In genomic region chr19:57363734-57364181, GRCh38 we compare ENCODE assay signal across 8 cellular contexts. TPM values are rescaled to one million over a fixed set of nuclear protein-coding genes. Genes with fewer than 3 reads are reported as not detected.
DNase-seq lines count a peak whose midpoint lies in the region; ATAC-seq, FAIRE-seq and TF ChIP-seq lines count a peak whose summit lies in the region.

No MANE protein-coding gene starts in this region.

- H3K27ac ChIP-seq in SK-N-MC (peak overlapping the region; percentile 79), esophagus (ENCODE audit: low read depth in 2 of 2, low read length in 1 of 2) (peak overlapping the region; percentile 90 to 95)

- POLR2A ChIA-PET in BJ (lab: Charles Lee) = no interaction called here

- intact Hi-C loops in natural killer cell (cut with micrococcal nuclease) = loop anchor here (1.0 kb wide), 6 partner anchors 12 to 792 kb away; partner anchors contain the start of genes ZNF17, ZNF304, ZNF460 and ZNF548

- TF ChIP-seq CTCF in BJ (IDR thresholded peaks at IDR 0.05; ENCODE audit: insufficient read depth, low read depth, low read length) = no peak
- no peak for TF ChIP-seq CTCF in natural killer cell (IDR thresholded peaks at IDR 0.05)

- H3K4me3 ChIP-seq in BJ (ENCODE audit: low read depth, low read length) (peak overlapping the region; percentile 87), SK-N-MC (peak overlapping the region; percentile 95), esophagus (ENCODE audit: low read depth in 1 of 2, low read length in 2 of 2) (peak overlapping the region; percentile 59 to 92)

- H3K4me1 ChIP-seq in esophagus (ENCODE audit: control insufficient read depth in 2 of 2, insufficient read depth in 2 of 2, low read length in 1 of 2) = peaks cover 0 to 5% of the 10 kb centered on the region in 2 donors

- H3K9me3 ChIP-seq in SK-N-MC (ENCODE audit: low read depth, low read length) = peaks cover 3% of the 10 kb centered on the region; the same call in 1 of the 2 replicates
- no peaks in the 10 kb centered on the region for H3K9me3 ChIP-seq in esophagus (ENCODE audit: control insufficient read depth in 2 of 2, insufficient read depth in 1 of 2, low read depth in 1 of 2, low read length in 1 of 2)

- WGBS in esophagus, 2 donors = 1% methylated on average over 14 of the region's 14 CpGs

- H3K4me1 Mint-ChIP-seq in natural killer cell = peaks cover 18 to 19% of the 10 kb centered on the region in 2 donors

- TF ChIP-seq POLR2A in H54 (IDR thresholded peaks at IDR 0.05; ENCODE audit: low read depth, low read length) = no peak

- H3K36me3 ChIP-seq in BJ (ENCODE audit: control insufficient read depth, insufficient read depth, low read length) = 0 out of 2 replicates have a peak, but pooled peaks cover 2% of the 10 kb centered on the region
- H3K36me3 ChIP-seq in SK-N-MC (ENCODE audit: insufficient read depth, low read length) = peaks cover 8% of the 10 kb centered on the region; the same call in 1 of the 2 replicates
- H3K36me3 ChIP-seq in esophagus (ENCODE audit: control insufficient read depth in 2 of 2, insufficient read depth in 2 of 2, low read length in 1 of 2) = no peaks in the 10 kb centered on the region

- peak overlapping the region; percentile 88 for H3K9ac ChIP-seq in SK-N-MC (ENCODE audit: insufficient read length)

- H3K36me3 Mint-ChIP-seq in natural killer cell = peaks cover 14% of the 10 kb centered on the region

- peak in 1 of 3 donors; percentile 1 for ATAC-seq in natural killer cell

- no peaks in the 10 kb centered on the region for H3K27me3 Mint-ChIP-seq in natural killer cell (ENCODE audit: low read depth in 2 of 2)

- peak overlapping the region; percentile 92 for H3K4me3 Mint-ChIP-seq in natural killer cell

- CTCF ChIA-PET in BJ (lab: Yijun Ruan, JAX) = no interaction called here

- peak overlapping the region; percentile 96 to 98 for H3K27ac Mint-ChIP-seq in natural killer cell

- H3K27me3 ChIP-seq in BJ (ENCODE audit: control insufficient read depth, insufficient read depth, low read length) (no peaks in the 10 kb centered on the region), esophagus (ENCODE audit: control insufficient read depth in 1 of 2, insufficient read depth in 2 of 2, low read length in 2 of 2) (no peaks in the 10 kb centered on the region)

- DNase-seq in BJ (ENCODE audit: low read depth) (no peak), H54 (ENCODE audit: insufficient read length, low spot score) (peak; percentile 40), SK-N-MC (ENCODE audit: low read depth, low spot score) (no peak), natural killer cell (no peak), NCI-H2081 treated with DMSO at 0.1 percent for 48 hours (lab: John Stamatoyannopoulos, UW) (no peak), NCI-H526 (lab: John Stamatoyannopoulos, UW) (no peak)
- no peak for DNase-seq in stimulated activated CD4-positive, alpha-beta T cell treated with anti-CD3 and anti-CD28 coated beads, Interleukin-4, amount 100 ng/mL, for 4 hours

- FAIRE-seq in H54 (lab: Jason Lieb, UNC) = no peak

- H3K9me3 Mint-ChIP-seq in natural killer cell = peaks cover 0 to 8% of the 10 kb centered on the region in 2 donors

RNA-seq across cellular contexts. Expression of gene TRAPPC2B, which starts 0.4 kb away (rescaled TPM):
- polyA plus RNA-seq in BJ (2011; rRNA removed) (11.0 and 16.3 TPM in 2 replicates), esophagus (10 to 100 TPM; 19.6 to 25.8 TPM)
- polyA minus RNA-seq in BJ (2011; rRNA and poly(A)+ RNA removed) = 5.1 and 5.2 TPM in 2 replicates
- 10 to 100 TPM in 2 of 3 donors, 1 to 10 TPM in 1; 7.4 to 15.6 (median 13.7) TPM for total RNA-seq in natural killer cell

RNA-seq across cellular contexts. Expression of gene ZNF547, which starts 0.4 kb away (rescaled TPM):
- polyA plus RNA-seq in BJ (2011; rRNA removed) (3.4 and 3.5 TPM in 2 replicates), esophagus (1 to 10 TPM; 1.3 to 2.7 TPM)
- polyA minus RNA-seq in BJ (2011; rRNA and poly(A)+ RNA removed) = 10.3 and 11.8 TPM in 2 replicates
- total RNA-seq in natural killer cell = 1 to 10 TPM in 1 of 3 donors, under 1 TPM in 2; 0.48 to 1.2 (median 0.92) TPM

RNA-seq across cellular contexts. Expression of gene ZNF304, which starts 12.7 kb away (rescaled TPM):
- polyA plus RNA-seq in BJ (2011; rRNA removed) (5.4 and 7.4 TPM in 2 replicates), esophagus (1 to 10 TPM; 2.2 to 3.0 TPM)
- polyA minus RNA-seq in BJ (2011; rRNA and poly(A)+ RNA removed) = 8.5 and 11.2 TPM in 2 replicates
- 10 to 100 TPM in 1 of 3 donors, 1 to 10 TPM in 2; 6.6 to 10.7 (median 9.2) TPM for total RNA-seq in natural killer cell

RNA-seq across cellular contexts. Expression of gene ZNF548, which starts 25.9 kb away (rescaled TPM):
- polyA plus RNA-seq in BJ (2011; rRNA removed) = 12.7 and 13.3 TPM in 2 replicates
- polyA minus RNA-seq in BJ (2011; rRNA and poly(A)+ RNA removed) = 27.4 and 30.0 TPM in 2 replicates
- polyA plus RNA-seq in esophagus = 1 to 10 TPM; 4.1 TPM
- total RNA-seq in natural killer cell = 100 to 1,000 TPM in 1 of 3 donors, 10 to 100 TPM in 2; 75.5 to 104 (median 96.9) TPM

RNA-seq across cellular contexts. Expression of gene ZNF543, which starts 43.5 kb away (rescaled TPM):
- 1.7 and 2.1 TPM in 2 replicates for polyA plus RNA-seq in BJ (2011; rRNA removed)
- 4.6 and 5.6 TPM in 2 replicates for polyA minus RNA-seq in BJ (2011; rRNA and poly(A)+ RNA removed)
- polyA plus RNA-seq in esophagus = 1 to 10 TPM; 1.4 to 2.6 TPM
- 1 to 10 TPM; 4.7 to 7.2 (median 5.9) TPM for total RNA-seq in natural killer cell
